ENCODE assay signal across 9 cellular contexts in the genomic region with DNA sequence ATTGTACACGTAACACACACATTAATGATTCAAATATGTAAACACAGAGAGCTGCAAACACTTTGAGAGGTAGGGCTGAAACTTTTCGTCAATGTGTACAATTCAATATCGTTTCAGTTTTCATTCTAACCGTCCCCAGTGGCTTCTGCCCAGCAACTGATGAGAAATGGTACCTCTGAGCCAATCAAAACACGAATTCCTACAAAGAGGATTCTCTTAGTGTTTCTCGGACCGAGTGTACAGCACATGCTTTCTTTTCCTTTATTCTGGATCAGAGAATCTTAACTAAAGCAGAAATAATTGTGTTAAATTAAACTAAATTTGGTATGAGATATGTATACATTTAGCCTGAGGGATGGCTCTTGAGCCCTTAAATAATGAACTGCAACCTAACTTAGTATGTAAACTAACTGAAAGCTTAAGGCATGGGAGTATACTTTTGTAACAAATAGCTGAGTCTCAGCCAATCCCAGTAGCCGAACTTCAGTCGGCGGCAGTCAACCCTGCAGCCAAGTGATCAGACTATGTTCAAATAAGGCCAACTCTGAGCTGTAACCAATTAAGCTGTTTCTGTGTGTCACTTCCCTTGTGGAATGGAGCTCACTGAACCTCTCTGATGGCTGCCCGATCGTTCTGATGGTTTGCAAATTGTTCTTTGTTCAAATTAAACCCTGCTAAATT. TPM values are rescaled to one million over a fixed set of nuclear protein-coding genes. Genes with fewer than 3 reads are reported as not detected.
DNase-seq lines count a peak whose midpoint lies in the region; ATAC-seq and TF ChIP-seq lines count a peak whose summit lies in the region.
"Had no signal": no experiment of that assay in that cellular context is flagged by ENCODE, and none has a peak within 500 bp of the region (broad histone marks: within the 10 kb centered on the region; RNA-seq: fewer than 3 reads in every experiment).

No MANE protein-coding gene starts in this region.

- H3K27me3 ChIP-seq in duodenal mucosa (ENCODE audit: control insufficient read depth in 1 of 2, insufficient read depth in 2 of 2, low read length in 2 of 2): no peaks in the 10 kb centered on the region
- H3K27me3 ChIP-seq in lower lobe of right lung (ENCODE audit: low read depth): no peaks in the 10 kb centered on the region

- intact Hi-C loops in lower lobe of right lung (cut with DNase I): no loop called here

- peak overlapping the region; percentile 87 for H3K27ac ChIP-seq in duodenal mucosa (ENCODE audit: low read depth, low read length)
- H3K27ac ChIP-seq in lower lobe of right lung: peak overlapping the region; percentile 89

- peaks cover 39% of the 10 kb centered on the region in 2 donors for H3K4me1 ChIP-seq in duodenal mucosa (ENCODE audit: control insufficient read depth in 1 of 2, insufficient read depth in 2 of 2, low read length in 2 of 2)
- H3K4me1 ChIP-seq in lower lobe of right lung: peaks cover 39% of the 10 kb centered on the region

- peak overlapping the region; percentile 66 for H3K4me3 ChIP-seq in AG10803 (ENCODE audit: low read length)
- peak overlapping the region; percentile 40 to 66 for H3K4me3 ChIP-seq in duodenal mucosa (ENCODE audit: low read depth in 1 of 2, low read length in 2 of 2)
- H3K4me3 ChIP-seq in lower lobe of right lung: peak overlapping the region; percentile 58

- DNase-seq in AG10803 (ENCODE audit: low read depth) (peak; percentile 96), NCI-H748 treated with DMSO at 0.1 percent for 48 hours (lab: John Stamatoyannopoulos, UW) (peak; percentile 97), lower lobe of right lung (peak; percentile 83)
- DNase-seq in activated CD4-positive, alpha-beta T cell treated with anti-CD3 and anti-CD28 coated beads, Interleukin-2, amount 50 U/mL, for 48 hours: peak; percentile 67 to 77
- DNase-seq in stimulated activated CD4-positive, alpha-beta T cell treated with anti-CD3 and anti-CD28 coated beads, TNF-alpha, amount 100 ng/mL, for 4 hours (ENCODE audit: low read depth in 3 of 3): peak; percentile 29 to 66 (median 61)

- peak overlapping the region; percentile 77 to 90 for H3K9ac ChIP-seq in duodenal mucosa (ENCODE audit: low read depth in 1 of 2, low read length in 2 of 2)

- ATAC-seq in GM19043 (IDR thresholded peaks at IDR 0.05; ENCODE audit: low read depth, unreplicated experiment): peak; percentile 90
- ATAC-seq in HG03354 (IDR thresholded peaks at IDR 0.05; ENCODE audit: poor library complexity, severe bottlenecking, unreplicated experiment): peak; percentile 93
- peak; percentile 97 to 98 for ATAC-seq in lower lobe of right lung

- H3K36me3 ChIP-seq in duodenal mucosa (ENCODE audit: control insufficient read depth in 1 of 2, insufficient read depth in 2 of 2, low read length in 2 of 2): peaks cover 4 to 6% of the 10 kb centered on the region in 2 donors
- H3K36me3 ChIP-seq in lower lobe of right lung: peaks cover 6% of the 10 kb centered on the region

- TF ChIP-seq CTCF in AG10803 (conservative IDR thresholded peaks at IDR 0.05; ENCODE audit: low read length) (no peak), lower lobe of right lung (IDR thresholded peaks at IDR 0.05) (no peak)

- peaks cover 8 to 12% of the 10 kb centered on the region in 2 donors for H3K9me3 ChIP-seq in duodenal mucosa (ENCODE audit: control insufficient read depth in 1 of 2, low read length in 2 of 2)
- no peaks in the 10 kb centered on the region for H3K9me3 ChIP-seq in lower lobe of right lung

RNA-seq across cellular contexts. Expression of a gene that starts 16.1 kb away (rescaled TPM):
- 27.0 TPM for total RNA-seq in lower lobe of right lung

RNA-seq across cellular contexts. Expression of a gene that starts 26.2 kb away (rescaled TPM):
- total RNA-seq in lower lobe of right lung: not detected
- total RNA-seq: T-helper 1 cell treated with Interleukin-12 subunit alpha and Interleukin-12 subunit beta and Interleukin-4 antibody, amounts not matched to agents 30 ng/mL and 1 ng/mL, for 36 hours had no signal

RNA-seq across cellular contexts. Expression of a gene that starts 33.6 kb away (rescaled TPM):
- 60.2 TPM for total RNA-seq in lower lobe of right lung

Comparison
In these comparisons a context has a peak if more than half of its experiments do, and no peak if none do; other contexts are left out.
1. Peak in every context shown above with its lines: DNase-seq, ATAC-seq, H3K4me3 ChIP-seq and H3K27ac ChIP-seq.